In the genomic region with DNA sequence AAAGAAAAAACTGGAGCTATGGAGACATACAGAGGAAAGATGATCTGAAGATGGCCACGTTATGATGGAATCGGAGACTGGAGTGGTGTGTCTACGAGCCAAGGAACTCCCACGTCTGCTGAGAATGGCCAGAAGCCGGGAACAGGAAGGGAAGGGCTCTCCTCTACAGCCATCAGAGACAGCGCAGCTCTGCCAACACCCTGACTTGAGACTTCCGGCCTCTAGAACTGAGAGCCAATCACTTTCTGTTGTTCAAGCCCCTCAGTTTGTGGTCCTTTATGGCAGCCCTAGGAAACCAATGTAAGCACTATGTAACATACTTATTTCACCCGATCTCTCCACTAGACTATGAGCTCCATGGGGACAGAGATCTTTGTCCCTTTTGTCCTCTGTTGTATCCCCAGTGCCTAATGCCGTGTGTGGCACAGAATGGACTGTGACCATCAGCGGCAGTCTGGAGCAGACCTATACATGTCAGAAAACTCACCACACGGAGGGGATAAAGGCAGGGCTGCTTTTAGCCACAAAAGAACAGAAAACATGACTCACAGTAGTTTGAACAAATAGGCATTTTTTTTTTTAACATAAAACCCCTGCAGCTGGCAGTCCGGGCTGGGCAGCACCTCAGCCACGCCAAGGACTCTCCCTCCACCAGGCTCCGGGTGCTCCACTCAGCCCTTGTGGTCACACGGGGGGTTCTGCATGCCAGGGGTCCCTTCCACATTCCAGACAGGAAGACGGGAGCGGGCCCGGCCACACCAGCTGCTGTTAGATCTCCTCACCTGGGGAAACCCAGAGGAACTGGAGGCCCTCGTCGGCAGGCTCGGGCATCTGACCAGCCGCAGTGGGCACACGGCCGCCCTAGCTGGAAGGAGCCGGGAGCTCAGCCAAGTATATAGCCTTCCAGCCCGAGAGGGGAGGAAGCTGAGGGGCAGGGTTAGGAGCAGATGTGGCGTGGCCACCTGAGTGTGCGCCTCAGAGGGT, we compare ENCODE assay signal across 9 cellular contexts. TPM values are rescaled to one million over a fixed set of nuclear protein-coding genes. Genes with fewer than 3 reads are reported as not detected.
A peak's percentile ranks its signal among the peaks of the same experiment; 100 is the strongest.
DNase-seq lines count a peak whose midpoint lies in the region; ATAC-seq and TF ChIP-seq lines count a peak whose summit lies in the region.
"Had no signal": no experiment of that assay in that cellular context is flagged by ENCODE, and none has a peak within 500 bp of the region (broad histone marks: within the 10 kb centered on the region; RNA-seq: fewer than 3 reads in every experiment).

No MANE protein-coding gene starts in this region.

- 65 to 77% (median 73%) methylated on average over 23 to 28 of the region's 28 CpGs for WGBS in heart left ventricle, 4 donors
- WGBS in sigmoid colon, 2 donors = 82 to 85% methylated on average over 28 of the region's 28 CpGs

- peaks cover 3% of the 10 kb centered on the region; the same call in 1 of the 2 replicates for H4K20me1 ChIP-seq in GM23338 (replicated peaks; ENCODE audit: insufficient read depth)

- no peak overlapping the region for H3K4me2 ChIP-seq in GM23338

- peaks cover 20% of the 10 kb centered on the region for H3K36me3 Mint-ChIP-seq in GM23338 (ENCODE audit: low read depth)
- H3K36me3 Mint-ChIP-seq in activated CD4-positive, alpha-beta memory T cell treated with anti-CD3 and anti-CD28 coated beads for 36 hours = peaks cover 10% of the 10 kb centered on the region

- H3K4me3 Mint-ChIP-seq in GM23338 = no peak overlapping the region
- no peak overlapping the region for H3K4me3 Mint-ChIP-seq in activated CD4-positive, alpha-beta memory T cell treated with anti-CD3 and anti-CD28 coated beads for 36 hours

- H3K27ac Mint-ChIP-seq in GM23338 = peak overlapping the region; percentile 38
- H3K27ac Mint-ChIP-seq in activated CD4-positive, alpha-beta memory T cell treated with anti-CD3 and anti-CD28 coated beads for 36 hours = peak overlapping the region; percentile 34

- POLR2A ChIA-PET in activated CD4-positive, alpha-beta memory T cell treated with anti-CD3 and anti-CD28 coated beads for 36 hours (lab: Charles Lee) = interaction anchor here (1.1 kb wide), 1 partner anchor 25 kb away, joined by 3 read pairs; the partner anchor contains the start of genes PRELID1 and RAB24

- H3K4me1 ChIP-seq in GM23338 (ENCODE audit: insufficient read depth) = peaks cover 9% of the 10 kb centered on the region
- peaks cover 0 to 19% (median 5%) of the 10 kb centered on the region in 12 donors for H3K4me1 ChIP-seq in heart left ventricle
- H3K4me1 ChIP-seq in sigmoid colon = no peaks in the 10 kb centered on the region

- intact Hi-C loops in activated CD4-positive, alpha-beta memory T cell treated with anti-CD3 and anti-CD28 coated beads for 36 hours (cut with micrococcal nuclease) = no loop called here
- intact Hi-C loops in heart left ventricle (cut with DNase I) = no loop called here
- intact Hi-C loops in sigmoid colon (cut with DNase I) = no loop called here

- H3K36me3 ChIP-seq in GM23338 (ENCODE audit: insufficient read depth) = no peaks in the 10 kb centered on the region
- peaks cover 0 to 43% (median 36%) of the 10 kb centered on the region in 9 donors for H3K36me3 ChIP-seq in heart left ventricle
- peaks cover 0 to 41% (median 17%) of the 10 kb centered on the region in 4 donors for H3K36me3 ChIP-seq in sigmoid colon

- H3K9me3 Mint-ChIP-seq in GM23338 = no peaks in the 10 kb centered on the region
- H3K9me3 Mint-ChIP-seq in activated CD4-positive, alpha-beta memory T cell treated with anti-CD3 and anti-CD28 coated beads for 36 hours = no peaks in the 10 kb centered on the region

- no peak for DNase-seq in GM23338 (ENCODE audit: low spot score)
- DNase-seq in activated CD4-positive, alpha-beta memory T cell treated with anti-CD3 and anti-CD28 coated beads for 36 hours = no peak
- peak in 3 of 5 donors; percentile 62 to 77 (median 72) for DNase-seq in heart left ventricle
- no peak for DNase-seq in sigmoid colon
- no peak for DNase-seq in nucleus accumbens (lab: John Stamatoyannopoulos, UW)
- DNase-seq in DMS79 (lab: John Stamatoyannopoulos, UW) = no peak
- DNase-seq: NCI-H1694 had no signal

- no peaks in the 10 kb centered on the region for H3K9me2 ChIP-seq in GM23338 (ENCODE audit: insufficient read depth)

- no peak overlapping the region for H2AFZ ChIP-seq in GM23338

- TF ChIP-seq POLR2A in heart left ventricle (IDR thresholded peaks at IDR 0.05) = no peak
- no peak for TF ChIP-seq POLR2A in sigmoid colon (IDR thresholded peaks at IDR 0.05)

- H3K4me3 ChIP-seq in GM23338 (no peak overlapping the region), heart left ventricle (no peak overlapping the region), sigmoid colon (no peak overlapping the region)

- no peak for TF ChIP-seq EP300 in sigmoid colon (IDR thresholded peaks at IDR 0.05)

- H3K9me3 ChIP-seq in heart left ventricle (no peaks in the 10 kb centered on the region), sigmoid colon (no peaks in the 10 kb centered on the region)

- peaks cover 10% of the 10 kb centered on the region for H3K27me3 Mint-ChIP-seq in GM23338 (ENCODE audit: insufficient read depth, low read depth, poor library complexity)
- no peaks in the 10 kb centered on the region for H3K27me3 Mint-ChIP-seq in activated CD4-positive, alpha-beta memory T cell treated with anti-CD3 and anti-CD28 coated beads for 36 hours

- H3K27me3 ChIP-seq in GM23338 (ENCODE audit: insufficient read depth) = no peaks in the 10 kb centered on the region
- H3K27me3 ChIP-seq in heart left ventricle = no peaks in the 10 kb centered on the region
- H3K27me3 ChIP-seq in sigmoid colon = no peaks in the 10 kb centered on the region

- CTCF ChIA-PET in activated CD4-positive, alpha-beta memory T cell treated with anti-CD3 and anti-CD28 coated beads for 36 hours (lab: Charles Lee) = interaction anchor here (0.8 to 1.8 kb wide), 6 partner anchors 10 to 75 kb away, joined by 3 to 7 read pairs (median 4); partner anchors contain the start of gene MXD3

- H3K27ac ChIP-seq in GM23338 (ENCODE audit: low read depth) (peak overlapping the region; percentile 72), heart left ventricle (peak overlapping the region in 10 of 12 donors; percentile 12 to 75 (median 62)), sigmoid colon (peak overlapping the region in 3 of 4 donors; percentile 29 to 40 (median 34))

- peak; percentile 15; the same call in 1 of the 3 replicates for ATAC-seq in GM23338
- ATAC-seq in heart left ventricle = peak; percentile 52 to 95 (median 89)
- no peak for ATAC-seq in GM21360 (IDR thresholded peaks at IDR 0.05; ENCODE audit: unreplicated experiment)
- ATAC-seq in GM18867 (IDR thresholded peaks at IDR 0.05; ENCODE audit: unreplicated experiment) = no peak

- TF ChIP-seq CTCF in GM23338 (conservative IDR thresholded peaks at IDR 0.05; ENCODE audit: low read depth in 2 of 2) (no peak), heart left ventricle (IDR thresholded peaks at IDR 0.05) (no peak), sigmoid colon (IDR thresholded peaks at IDR 0.05) (no peak)

- H3F3A ChIP-seq in GM23338 (replicated peaks; ENCODE audit: low read depth) = no peaks in the 10 kb centered on the region; the same call in 1 of the 2 replicates

- H3K4me1 Mint-ChIP-seq in GM23338 = peaks cover 12% of the 10 kb centered on the region
- H3K4me1 Mint-ChIP-seq in activated CD4-positive, alpha-beta memory T cell treated with anti-CD3 and anti-CD28 coated beads for 36 hours (ENCODE audit: low read depth) = peaks cover 4% of the 10 kb centered on the region

- 0 out of 2 replicates have a peak, but pooled peaks cover 7% of the 10 kb centered on the region for H3K79me2 ChIP-seq in GM23338 (replicated peaks; ENCODE audit: insufficient read depth)

RNA-seq across cellular contexts. Expression of gene MXD3, which starts 16.1 kb away (rescaled TPM):
- total RNA-seq in GM23338 (2014; rRNA removed; shearing (Covaris generic)) = 11.6 and 13.0 TPM in 2 replicates
- polyA plus RNA-seq in GM23338 (2016; fragmentation: Nextera tagmentation; extraction: Ambion mirVana) (8.4 and 9.9 TPM in 2 replicates), heart left ventricle (1 to 10 TPM; 1.3 to 2.5 TPM), sigmoid colon (10 to 100 TPM in 1 of 3 donors, 1 to 10 TPM in 2; 2.1 to 20.7 (median 5.4) TPM)
- total RNA-seq in activated CD4-positive, alpha-beta memory T cell treated with anti-CD3 and anti-CD28 coated beads for 36 hours = 10 to 100 TPM; 31.2 to 33.4 TPM
- total RNA-seq in heart left ventricle (1 to 10 TPM in 8 of 9 donors, under 1 TPM in 1; 0.52 to 9.1 (median 3.1) TPM), sigmoid colon (10 to 100 TPM in 2 of 4 donors, 1 to 10 TPM in 2; 7.2 to 23.8 (median 12.9) TPM)

RNA-seq across cellular contexts. Expression of gene LMAN2, which starts 23.6 kb away (rescaled TPM):
- total RNA-seq in GM23338 (2014; rRNA removed; shearing (Covaris generic)) = 220 and 227 TPM in 2 replicates
- polyA plus RNA-seq in GM23338 (2016; fragmentation: Nextera tagmentation; extraction: Ambion mirVana) (145 and 153 TPM in 2 replicates), heart left ventricle (100 to 1,000 TPM in 1 of 2 donors, 10 to 100 TPM in 1; 43.3 to 313 TPM), sigmoid colon (100 to 1,000 TPM in 2 of 3 donors, 10 to 100 TPM in 1; 62.5 to 244 (median 115) TPM)
- 100 to 1,000 TPM in 1 of 2 experiments, 10 to 100 TPM in 1; 98.3 to 104 TPM for total RNA-seq in activated CD4-positive, alpha-beta memory T cell treated with anti-CD3 and anti-CD28 coated beads for 36 hours
- total RNA-seq in heart left ventricle (100 to 1,000 TPM in 3 of 9 donors, 10 to 100 TPM in 6; 50.2 to 155 (median 63.6) TPM), sigmoid colon (100 to 1,000 TPM in 2 of 4 donors, 10 to 100 TPM in 2; 87.5 to 169 (median 98.2) TPM)

RNA-seq across cellular contexts. Expression of gene PRELID1, which starts 24.2 kb away (rescaled TPM):
- total RNA-seq in GM23338 (2014; rRNA removed; shearing (Covaris generic)) = 271 and 328 TPM in 2 replicates
- polyA plus RNA-seq in GM23338 (2016; fragmentation: Nextera tagmentation; extraction: Ambion mirVana) = 349 and 359 TPM in 2 replicates
- total RNA-seq in activated CD4-positive, alpha-beta memory T cell treated with anti-CD3 and anti-CD28 coated beads for 36 hours = 100 to 1,000 TPM; 247 to 248 TPM
- total RNA-seq in heart left ventricle = 10 to 100 TPM; 30.3 to 80.6 (median 42.4) TPM
- polyA plus RNA-seq in heart left ventricle = 100 to 1,000 TPM in 1 of 2 donors, 10 to 100 TPM in 1; 33.8 to 160 TPM
- 10 to 100 TPM; 59.3 to 64.9 (median 62.4) TPM for total RNA-seq in sigmoid colon
- polyA plus RNA-seq in sigmoid colon = 100 to 1,000 TPM; 231 to 330 (median 257) TPM

RNA-seq across cellular contexts. Expression of gene RAB24, which starts 24.3 kb away (rescaled TPM):
- 24.8 and 27.1 TPM in 2 replicates for total RNA-seq in GM23338 (2014; rRNA removed; shearing (Covaris generic))
- polyA plus RNA-seq in GM23338 (2016; fragmentation: Nextera tagmentation; extraction: Ambion mirVana) (26.1 and 27.7 TPM in 2 replicates), heart left ventricle (10 to 100 TPM; 23.8 to 28.3 TPM), sigmoid colon (10 to 100 TPM; 35.4 to 64.6 (median 50.4) TPM)
- total RNA-seq in activated CD4-positive, alpha-beta memory T cell treated with anti-CD3 and anti-CD28 coated beads for 36 hours = 10 to 100 TPM; 21.7 to 22.1 TPM
- total RNA-seq in heart left ventricle (10 to 100 TPM; 11.6 to 27.5 (median 18.9) TPM), sigmoid colon (10 to 100 TPM; 22.3 to 33.6 (median 29.4) TPM)

RNA-seq across cellular contexts. Expression of gene RGS14, which starts 29.9 kb away (rescaled TPM):
- total RNA-seq in GM23338 (2014; rRNA removed; shearing (Covaris generic)) = 37.9 and 39.3 TPM in 2 replicates
- 23.5 and 24.8 TPM in 2 replicates for polyA plus RNA-seq in GM23338 (2016; fragmentation: Nextera tagmentation; extraction: Ambion mirVana)
- total RNA-seq in activated CD4-positive, alpha-beta memory T cell treated with anti-CD3 and anti-CD28 coated beads for 36 hours = 10 to 100 TPM; 43.9 to 47.2 TPM
- total RNA-seq in heart left ventricle = 10 to 100 TPM in 1 of 9 donors, 1 to 10 TPM in 8; 1.3 to 10.7 (median 2.9) TPM
- 1 to 10 TPM; 3.7 to 4.9 TPM for polyA plus RNA-seq in heart left ventricle
- 10 to 100 TPM in 3 of 4 donors, 1 to 10 TPM in 1; 9.6 to 26.6 (median 16.7) TPM for total RNA-seq in sigmoid colon
- 10 to 100 TPM; 12.7 to 21.0 (median 16.2) TPM for polyA plus RNA-seq in sigmoid colon

Comparison
In these comparisons a context has a peak if more than half of its experiments do, and no peak if none do; other contexts are left out.
1. ATAC-seq: peak in GM23338 (single experiment) and heart left ventricle (4 of 4); none in GM21360 (single experiment) and GM18867 (single experiment).
2. DNase-seq: peak in heart left ventricle (3 of 5); none in GM23338 (single experiment), activated CD4-positive, alpha-beta memory T cell treated with anti-CD3 and anti-CD28 coated beads for 36 hours (single experiment), sigmoid colon (single experiment), nucleus accumbens (0 of 56) and DMS79 (single experiment).
3. Peak in every context shown above with its lines, with median percentiles within 50 percentile points of each other: H3K27ac ChIP-seq.